2 cellular contexts compared by ENCODE assay signal in genomic region chr2:11200651-11201050, GRCh38.
TF ChIP-seq lines count a peak whose summit lies in the region.

No MANE protein-coding gene starts in this region.

TF ChIP-seq in HepG2, 621 proteins besides CTCF, POLR2A, EP300 and RAD21:
- TF ChIP-seq MAFF (IDR thresholded peaks at IDR 0.05; ENCODE audit: low read depth, low read length) (0 out of 2 replicates have a peak, but pooled peaks have one; percentile 27), SMAD9 (CRISPR knock-in tag; IDR thresholded peaks at IDR 0.05) (no peak), MAFK (conservative IDR thresholded peaks at IDR 0.05 in 1 of 2, IDR thresholded peaks at IDR 0.05 in 1 of 2; ENCODE audit: low read length in 2 of 2) (peak in 1 of 2 experiments; percentile 73; a peak in 2 of 4 replicates)

TF ChIP-seq in K562, 482 proteins besides CTCF, POLR2A, EP300 and RAD21:
- TF ChIP-seq ZNF24 (IDR thresholded peaks at IDR 0.05), result no peak
- TF ChIP-seq TOE1 (IDR thresholded peaks at IDR 0.05; ENCODE audit: borderline replicate concordance), result no peak
- TF ChIP-seq TOE1 (CRISPR knock-in tag; IDR thresholded peaks at IDR 0.05; ENCODE audit: borderline replicate concordance, low read depth), result no peak
- TF ChIP-seq NFRKB (IDR thresholded peaks at IDR 0.05; ENCODE audit: low read depth), result no peak
- TF ChIP-seq ZNF311 (CRISPR knock-in tag; IDR thresholded peaks at IDR 0.05), result no peak
- TF ChIP-seq POLR2AphosphoS5 (IDR thresholded peaks at IDR 0.05; ENCODE audit: control insufficient read depth, insufficient read depth, low read depth, low read length), result no peak
- peak; percentile 40; the same call in 1 of the 2 replicates for TF ChIP-seq C11orf30 (IDR thresholded peaks at IDR 0.05; ENCODE audit: low read depth)
- TF ChIP-seq GATAD2A (IDR thresholded peaks at IDR 0.05), result no peak
- no peak for TF ChIP-seq ZFX (CRISPR knock-in tag; IDR thresholded peaks at IDR 0.05)
- TF ChIP-seq ZNF316 (IDR thresholded peaks at IDR 0.05), result peak; percentile 64; the same call in 1 of the 2 replicates
- TF ChIP-seq SMAD3 (CRISPR knock-in tag; conservative IDR thresholded peaks at IDR 0.05), result no peak
TF ChIP-seq in K562: peak in this region for 2.
